1 cellular context compared by ENCODE assay signal in genomic region chr1:37595440-37596181, GRCh38.
TF ChIP-seq lines count a peak whose summit lies in the region.

Gene GNL2 (minus strand): TSS chr1:37595937. CDS start chr1:37595822, 115 bp downstream.

TF ChIP-seq in K562, 482 proteins besides CTCF, POLR2A, EP300 and RAD21 (continued from another document and continues in another):
- no peak for TF ChIP-seq NR2C1 (IDR thresholded peaks at IDR 0.05)
- no peak for TF ChIP-seq NR2C1 (tag; IDR thresholded peaks at IDR 0.05)
- no peak for TF ChIP-seq HNRNPL (IDR thresholded peaks at IDR 0.05; ENCODE audit: low read depth, low read length)
- peak; percentile 96 for TF ChIP-seq KDM5B (IDR thresholded peaks at IDR 0.05; ENCODE audit: insufficient replicate concordance, low read depth, low read length)
- peak; percentile 81 for TF ChIP-seq PHF20 (IDR thresholded peaks at IDR 0.05; ENCODE audit: partially characterized antibody)
- TF ChIP-seq ZNF444 (CRISPR knock-in tag; IDR thresholded peaks at IDR 0.05): no peak
- TF ChIP-seq NKRF (IDR thresholded peaks at IDR 0.05; ENCODE audit: borderline replicate concordance): peak; percentile 100
- no peak for TF ChIP-seq BRD9 (IDR thresholded peaks at IDR 0.05; ENCODE audit: low read depth, partially characterized antibody)
- TF ChIP-seq ZNF24 (IDR thresholded peaks at IDR 0.05): no peak
- TF ChIP-seq HNRNPLL (IDR thresholded peaks at IDR 0.05; ENCODE audit: low read depth, low read length, poor library complexity, severe bottlenecking): no peak
- TF ChIP-seq ZNF589 (CRISPR knock-in tag; IDR thresholded peaks at IDR 0.05; ENCODE audit: low read depth): no peak
- no peak for TF ChIP-seq WHSC1 (IDR thresholded peaks at IDR 0.05; ENCODE audit: low read length)
- TF ChIP-seq FOXO4 (CRISPR knock-in tag; IDR thresholded peaks at IDR 0.05): no peak; the same call in 1 of the 2 replicates
- TF ChIP-seq XRCC5 (IDR thresholded peaks at IDR 0.05; ENCODE audit: low read depth, low read length): no peak
- TF ChIP-seq LARP7 (IDR thresholded peaks at IDR 0.05): no peak; the same call in 1 of the 2 replicates
- peak; percentile 88 for TF ChIP-seq ZBTB12 (CRISPR knock-in tag; IDR thresholded peaks at IDR 0.05)
- peak; percentile 98 for TF ChIP-seq HDAC2 (IDR thresholded peaks at IDR 0.05)
- TF ChIP-seq SAP30 (IDR thresholded peaks at IDR 0.05; ENCODE audit: borderline replicate concordance, insufficient read depth, low read depth, low read length, poor library complexity, severe bottlenecking): peak; percentile 98
- no peak for TF ChIP-seq ZFPM2 (CRISPR knock-in tag; IDR thresholded peaks at IDR 0.05)
- no peak for TF ChIP-seq ZNF586 (CRISPR knock-in tag; conservative IDR thresholded peaks at IDR 0.05)
- TF ChIP-seq GTF2F1 (IDR thresholded peaks at IDR 0.05; ENCODE audit: low read depth, low read length): no peak
- TF ChIP-seq CTCFL (IDR thresholded peaks at IDR 0.05; ENCODE audit: borderline replicate concordance, insufficient read depth, low read depth, low read length, poor library complexity, severe bottlenecking): no peak
- peak; percentile 69 for TF ChIP-seq TOE1 (IDR thresholded peaks at IDR 0.05; ENCODE audit: borderline replicate concordance)
- TF ChIP-seq TOE1 (CRISPR knock-in tag; IDR thresholded peaks at IDR 0.05; ENCODE audit: borderline replicate concordance, low read depth): no peak
- no peak for TF ChIP-seq TSC22D4 (tag; IDR thresholded peaks at IDR 0.05)
- TF ChIP-seq CHD4 (IDR thresholded peaks at IDR 0.05; ENCODE audit: insufficient read depth, insufficient replicate concordance, low read depth, low read length, poor library complexity, severe bottlenecking): no peak
- peak; percentile 69; the same call in 1 of the 2 replicates for TF ChIP-seq AFF4 (CRISPR knock-in tag; IDR thresholded peaks at IDR 0.05)
- peak; percentile 90 for TF ChIP-seq RAD51 (IDR thresholded peaks at IDR 0.05; ENCODE audit: borderline replicate concordance, low read depth)
- no peak for TF ChIP-seq MEF2D (tag; conservative IDR thresholded peaks at IDR 0.05; ENCODE audit: low read depth)
- TF ChIP-seq ZNF197 (CRISPR knock-in tag; IDR thresholded peaks at IDR 0.05; ENCODE audit: low read depth): peak; percentile 32; the same call in 1 of the 2 replicates
- no peak for TF ChIP-seq NR0B1 (IDR thresholded peaks at IDR 0.05; ENCODE audit: partially characterized antibody)
- TF ChIP-seq KLF10 (CRISPR knock-in tag; IDR thresholded peaks at IDR 0.05): no peak
- no peak for TF ChIP-seq BRF2 (IDR thresholded peaks at IDR 0.05; ENCODE audit: borderline replicate concordance, insufficient read depth, insufficient read length)
- TF ChIP-seq ZNF165 (CRISPR knock-in tag; IDR thresholded peaks at IDR 0.05; ENCODE audit: borderline replicate concordance): no peak
- TF ChIP-seq ZNF583 (CRISPR knock-in tag; IDR thresholded peaks at IDR 0.05): peak; percentile 40; the same call in 1 of the 2 replicates
- TF ChIP-seq CREB3 (tag; conservative IDR thresholded peaks at IDR 0.05; ENCODE audit: low read depth): no peak
- peak in 1 of 2 experiments; percentile 55; a peak in 1 of 4 replicates for TF ChIP-seq SRF (CRISPR knock-in tag; IDR thresholded peaks at IDR 0.05)
- no peak for TF ChIP-seq NR3C1 (CRISPR knock-in tag; IDR thresholded peaks at IDR 0.05)
- TF ChIP-seq PKNOX1 (IDR thresholded peaks at IDR 0.05): peak; percentile 25; the same call in 1 of the 2 replicates
- TF ChIP-seq YY1 (IDR thresholded peaks at IDR 0.05; ENCODE audit: borderline replicate concordance in 1 of 3, control insufficient read depth in 1 of 3, extremely low read depth in 1 of 3, insufficient read depth in 3 of 3, insufficient read length in 1 of 3, insufficient replicate concordance in 2 of 3, low read depth in 1 of 3, low read length in 2 of 3): peak in 1 of 3 experiments; percentile 29
- TF ChIP-seq MEIS2 (IDR thresholded peaks at IDR 0.05; ENCODE audit: partially characterized antibody): no peak
- peak; percentile 47; the same call in 1 of the 2 replicates for TF ChIP-seq FOXP4 (CRISPR knock-in tag; IDR thresholded peaks at IDR 0.05; ENCODE audit: borderline replicate concordance)
- TF ChIP-seq DMBX1 (CRISPR knock-in tag; IDR thresholded peaks at IDR 0.05; ENCODE audit: borderline replicate concordance): peak; percentile 71; the same call in 1 of the 2 replicates
- TF ChIP-seq SUPT5H (IDR thresholded peaks at IDR 0.05): peak; percentile 96
- no peak for TF ChIP-seq CBX2 (IDR thresholded peaks at IDR 0.05; ENCODE audit: insufficient read depth, low read length, poor library complexity, severe bottlenecking)
- TF ChIP-seq SMARCB1 (IDR thresholded peaks at IDR 0.05; ENCODE audit: insufficient read length, low read depth): no peak
